ENCODE assay signal across 8 cellular contexts in genomic region chr14:103091041-103091882, GRCh38. TPM values are rescaled to one million over a fixed set of nuclear protein-coding genes. Genes with fewer than 3 reads are reported as not detected.
DNase-seq lines count a peak whose midpoint lies in the region; ATAC-seq and TF ChIP-seq lines count a peak whose summit lies in the region.

No MANE protein-coding gene starts in this region.

- H3K36me3 ChIP-seq in kidney epithelial cell (ENCODE audit: control insufficient read depth, insufficient read depth, low read length) = no peaks in the 10 kb centered on the region

- in situ Hi-C loops in astrocyte of the spinal cord (cut with HindIII; ENCODE audit: low sequenced_read_pairs) = no loop called here

- TF ChIP-seq POLR2A in GM18505 (IDR thresholded peaks at IDR 0.05; ENCODE audit: borderline replicate concordance, extremely low read depth, insufficient read depth, insufficient read length) = no peak

- H3K4me3 ChIP-seq in astrocyte of the spinal cord (ENCODE audit: low read depth, low read length) = peak overlapping the region; percentile 15
- H3K4me3 ChIP-seq in kidney epithelial cell (ENCODE audit: low read depth, low read length) = peak overlapping the region; percentile 29

- TF ChIP-seq CTCF in astrocyte of the spinal cord (IDR thresholded peaks at IDR 0.05; ENCODE audit: low read depth, low read length) = peak; percentile 44
- TF ChIP-seq CTCF in kidney epithelial cell (IDR thresholded peaks at IDR 0.05; ENCODE audit: insufficient read depth, low read length, poor library complexity, severe bottlenecking) = peak; percentile 27

- peak; percentile 69 for DNase-seq in T-helper 22 cell (ENCODE audit: low read depth)
- DNase-seq in astrocyte of the spinal cord (ENCODE audit: low read depth, low spot score) = no peak
- no peak for DNase-seq in kidney epithelial cell (ENCODE audit: low read depth)
- peak; percentile 47 to 79 (median 48) for DNase-seq in stimulated activated CD4-positive, alpha-beta T cell treated with anti-CD3 and anti-CD28 coated beads, TNF-alpha, amount 100 ng/mL, for 24 hours (ENCODE audit: low read depth in 3 of 3)
- DNase-seq in NCI-H526 treated with DMSO at 0.1 percent for 48 hours (lab: John Stamatoyannopoulos, UW) = no peak
- DNase-seq in inferior parietal cortex (ENCODE audit: extremely low spot score) = no peak

- ATAC-seq in GM18505 (IDR thresholded peaks at IDR 0.05; ENCODE audit: unreplicated experiment) (peak; percentile 53), HG03442 (IDR thresholded peaks at IDR 0.05; ENCODE audit: unreplicated experiment) (peak; percentile 61)

- H3K27me3 ChIP-seq in kidney epithelial cell (ENCODE audit: control insufficient read depth, insufficient read depth, low read length) = no peaks in the 10 kb centered on the region

RNA-seq across cellular contexts. Expression of gene EXOC3L4, which starts 3.3 kb away (rescaled TPM):
- 0.34 and 0.46 TPM in 2 replicates for total RNA-seq in kidney epithelial cell

RNA-seq across cellular contexts. Expression of gene LBHD2, which starts 7.3 kb away (rescaled TPM):
- total RNA-seq in kidney epithelial cell = not detected in 2 replicates

RNA-seq across cellular contexts. Expression of gene TNFAIP2, which starts 32.0 kb away (rescaled TPM):
- total RNA-seq in kidney epithelial cell = 152 and 154 TPM in 2 replicates

RNA-seq across cellular contexts. Expression of gene CDC42BPB, which starts 33.9 kb away (rescaled TPM):
- total RNA-seq in kidney epithelial cell = 147 and 167 TPM in 2 replicates

Comparison
In these comparisons a context has a peak if more than half of its experiments do, and no peak if none do; other contexts are left out.
1. DNase-seq: peak in T-helper 22 cell (single experiment) and stimulated activated CD4-positive, alpha-beta T cell treated with anti-CD3 and anti-CD28 coated beads, TNF-alpha, amount 100 ng/mL, for 24 hours (3 of 3); none in astrocyte of the spinal cord (single experiment), kidney epithelial cell (single experiment), NCI-H526 treated with DMSO at 0.1 percent for 48 hours (single experiment) and inferior parietal cortex (single experiment).